ENCODE assay signal across 1 cellular context in the genomic region with DNA sequence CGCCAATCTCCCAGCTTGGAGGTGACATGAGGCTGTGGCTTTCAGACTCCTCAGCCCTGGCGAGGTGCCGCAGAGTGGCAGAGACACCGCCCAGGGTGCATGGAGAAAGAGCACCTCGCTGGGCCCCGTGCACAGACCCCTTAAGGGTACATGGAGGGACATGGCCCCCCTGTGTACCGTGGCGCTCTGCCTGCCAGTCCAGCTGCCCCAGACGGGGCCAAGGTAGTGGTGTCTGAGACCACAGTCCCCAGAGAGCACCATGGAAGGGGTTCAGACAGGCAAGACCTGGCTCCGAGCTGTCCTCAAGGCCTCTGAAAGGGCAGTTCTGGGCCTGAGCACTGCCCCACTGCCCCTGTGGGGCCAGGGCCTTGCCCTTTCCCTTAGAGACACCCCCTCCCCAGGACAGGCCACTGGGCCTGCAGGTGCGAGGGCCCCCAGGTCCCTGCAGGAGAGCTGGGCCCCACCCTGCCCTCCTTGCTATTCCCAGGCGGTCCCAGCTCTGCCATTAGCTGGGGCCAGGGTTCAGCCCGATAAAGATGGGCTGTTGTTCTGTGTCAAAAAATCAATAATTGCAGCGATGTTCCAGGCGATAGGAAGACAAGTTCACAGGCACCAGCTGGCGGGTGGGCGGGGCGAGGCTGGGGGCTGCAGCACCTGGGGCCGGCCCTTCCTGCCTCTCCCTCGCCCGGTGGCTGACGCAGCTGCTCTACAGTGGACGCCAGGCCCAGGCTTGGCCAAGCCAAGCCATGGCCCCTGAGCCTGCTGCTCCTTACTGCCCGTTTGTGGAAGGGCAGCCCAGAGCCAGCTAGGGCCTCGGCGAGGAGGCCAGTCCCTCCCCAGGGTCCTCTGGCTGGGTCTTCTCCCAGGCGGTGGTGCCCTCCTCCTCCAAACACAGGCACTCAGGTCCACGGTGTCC.
TF ChIP-seq lines count a peak whose summit lies in the region.

No MANE protein-coding gene starts in this region.

TF ChIP-seq in HepG2, 621 proteins besides CTCF, POLR2A, EP300 and RAD21 (continued from another document and continues in another):
- TF ChIP-seq, protein P1, sequence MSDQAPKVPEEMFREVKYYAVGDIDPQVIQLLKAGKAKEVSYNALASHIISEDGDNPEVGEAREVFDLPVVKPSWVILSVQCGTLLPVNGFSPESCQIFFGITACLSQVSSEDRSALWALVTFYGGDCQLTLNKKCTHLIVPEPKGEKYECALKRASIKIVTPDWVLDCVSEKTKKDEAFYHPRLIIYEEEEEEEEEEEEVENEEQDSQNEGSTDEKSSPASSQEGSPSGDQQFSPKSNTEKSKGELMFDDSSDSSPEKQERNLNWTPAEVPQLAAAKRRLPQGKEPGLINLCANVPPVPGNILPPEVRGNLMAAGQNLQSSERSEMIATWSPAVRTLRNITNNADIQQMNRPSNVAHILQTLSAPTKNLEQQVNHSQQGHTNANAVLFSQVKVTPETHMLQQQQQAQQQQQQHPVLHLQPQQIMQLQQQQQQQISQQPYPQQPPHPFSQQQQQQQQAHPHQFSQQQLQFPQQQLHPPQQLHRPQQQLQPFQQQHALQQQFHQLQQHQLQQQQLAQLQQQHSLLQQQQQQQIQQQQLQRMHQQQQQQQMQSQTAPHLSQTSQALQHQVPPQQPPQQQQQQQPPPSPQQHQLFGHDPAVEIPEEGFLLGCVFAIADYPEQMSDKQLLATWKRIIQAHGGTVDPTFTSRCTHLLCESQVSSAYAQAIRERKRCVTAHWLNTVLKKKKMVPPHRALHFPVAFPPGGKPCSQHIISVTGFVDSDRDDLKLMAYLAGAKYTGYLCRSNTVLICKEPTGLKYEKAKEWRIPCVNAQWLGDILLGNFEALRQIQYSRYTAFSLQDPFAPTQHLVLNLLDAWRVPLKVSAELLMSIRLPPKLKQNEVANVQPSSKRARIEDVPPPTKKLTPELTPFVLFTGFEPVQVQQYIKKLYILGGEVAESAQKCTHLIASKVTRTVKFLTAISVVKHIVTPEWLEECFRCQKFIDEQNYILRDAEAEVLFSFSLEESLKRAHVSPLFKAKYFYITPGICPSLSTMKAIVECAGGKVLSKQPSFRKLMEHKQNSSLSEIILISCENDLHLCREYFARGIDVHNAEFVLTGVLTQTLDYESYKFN (CRISPR knock-in tag; conservative IDR thresholded peaks at IDR 0.05) = peak; percentile 99
- TF ChIP-seq SRSF4 (IDR thresholded peaks at IDR 0.05; ENCODE audit: low read depth, low read length, poor library complexity, severe bottlenecking) = no peak
- TF ChIP-seq SOX6 (IDR thresholded peaks at IDR 0.05) = no peak
- peak; percentile 97 for TF ChIP-seq SOX6 (CRISPR knock-in tag; IDR thresholded peaks at IDR 0.05)
- TF ChIP-seq, protein P2, sequence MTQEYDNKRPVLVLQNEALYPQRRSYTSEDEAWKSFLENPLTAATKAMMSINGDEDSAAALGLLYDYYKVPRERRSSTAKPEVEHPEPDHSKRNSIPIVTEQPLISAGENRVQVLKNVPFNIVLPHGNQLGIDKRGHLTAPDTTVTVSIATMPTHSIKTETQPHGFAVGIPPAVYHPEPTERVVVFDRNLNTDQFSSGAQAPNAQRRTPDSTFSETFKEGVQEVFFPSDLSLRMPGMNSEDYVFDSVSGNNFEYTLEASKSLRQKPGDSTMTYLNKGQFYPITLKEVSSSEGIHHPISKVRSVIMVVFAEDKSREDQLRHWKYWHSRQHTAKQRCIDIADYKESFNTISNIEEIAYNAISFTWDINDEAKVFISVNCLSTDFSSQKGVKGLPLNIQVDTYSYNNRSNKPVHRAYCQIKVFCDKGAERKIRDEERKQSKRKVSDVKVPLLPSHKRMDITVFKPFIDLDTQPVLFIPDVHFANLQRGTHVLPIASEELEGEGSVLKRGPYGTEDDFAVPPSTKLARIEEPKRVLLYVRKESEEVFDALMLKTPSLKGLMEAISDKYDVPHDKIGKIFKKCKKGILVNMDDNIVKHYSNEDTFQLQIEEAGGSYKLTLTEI (CRISPR knock-in tag; conservative IDR thresholded peaks at IDR 0.05) = no peak
- peak; percentile 69 for TF ChIP-seq CEBPG (CRISPR knock-in tag; IDR thresholded peaks at IDR 0.05)
- TF ChIP-seq CBX2 (IDR thresholded peaks at IDR 0.05; ENCODE audit: low read depth, low read length) = no peak
- no peak for TF ChIP-seq CBX2 (CRISPR knock-in tag; IDR thresholded peaks at IDR 0.05; ENCODE audit: low read depth)
- TF ChIP-seq SIX4 (CRISPR knock-in tag; IDR thresholded peaks at IDR 0.05) = 0 out of 2 replicates have a peak, but pooled peaks have one; percentile 4
- peak; percentile 90 for TF ChIP-seq IRF2 (CRISPR knock-in tag; IDR thresholded peaks at IDR 0.05)
- no peak; the same call in 1 of the 2 replicates for TF ChIP-seq HOXA5 (CRISPR knock-in tag; IDR thresholded peaks at IDR 0.05)
- TF ChIP-seq, protein P3, sequence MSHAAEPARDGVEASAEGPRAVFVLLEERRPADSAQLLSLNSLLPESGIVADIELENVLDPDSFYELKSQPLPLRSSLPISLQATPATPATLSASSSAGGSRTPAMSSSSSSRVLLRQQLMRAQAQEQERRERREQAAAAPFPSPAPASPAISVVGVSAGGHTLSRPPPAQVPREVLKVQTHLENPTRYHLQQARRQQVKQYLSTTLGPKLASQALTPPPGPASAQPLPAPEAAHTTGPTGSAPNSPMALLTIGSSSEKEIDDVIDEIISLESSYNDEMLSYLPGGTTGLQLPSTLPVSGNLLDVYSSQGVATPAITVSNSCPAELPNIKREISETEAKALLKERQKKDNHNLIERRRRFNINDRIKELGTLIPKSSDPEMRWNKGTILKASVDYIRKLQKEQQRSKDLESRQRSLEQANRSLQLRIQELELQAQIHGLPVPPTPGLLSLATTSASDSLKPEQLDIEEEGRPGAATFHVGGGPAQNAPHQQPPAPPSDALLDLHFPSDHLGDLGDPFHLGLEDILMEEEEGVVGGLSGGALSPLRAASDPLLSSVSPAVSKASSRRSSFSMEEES (CRISPR knock-in tag; IDR thresholded peaks at IDR 0.05) = peak; percentile 42
- TF ChIP-seq SNAPC2 (CRISPR knock-in tag; IDR thresholded peaks at IDR 0.05) = peak; percentile 18; the same call in 1 of the 2 replicates
- TF ChIP-seq, protein P4, sequence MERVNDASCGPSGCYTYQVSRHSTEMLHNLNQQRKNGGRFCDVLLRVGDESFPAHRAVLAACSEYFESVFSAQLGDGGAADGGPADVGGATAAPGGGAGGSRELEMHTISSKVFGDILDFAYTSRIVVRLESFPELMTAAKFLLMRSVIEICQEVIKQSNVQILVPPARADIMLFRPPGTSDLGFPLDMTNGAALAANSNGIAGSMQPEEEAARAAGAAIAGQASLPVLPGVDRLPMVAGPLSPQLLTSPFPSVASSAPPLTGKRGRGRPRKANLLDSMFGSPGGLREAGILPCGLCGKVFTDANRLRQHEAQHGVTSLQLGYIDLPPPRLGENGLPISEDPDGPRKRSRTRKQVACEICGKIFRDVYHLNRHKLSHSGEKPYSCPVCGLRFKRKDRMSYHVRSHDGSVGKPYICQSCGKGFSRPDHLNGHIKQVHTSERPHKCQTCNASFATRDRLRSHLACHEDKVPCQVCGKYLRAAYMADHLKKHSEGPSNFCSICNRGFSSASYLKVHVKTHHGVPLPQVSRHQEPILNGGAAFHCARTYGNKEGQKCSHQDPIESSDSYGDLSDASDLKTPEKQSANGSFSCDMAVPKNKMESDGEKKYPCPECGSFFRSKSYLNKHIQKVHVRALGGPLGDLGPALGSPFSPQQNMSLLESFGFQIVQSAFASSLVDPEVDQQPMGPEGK (CRISPR knock-in tag; IDR thresholded peaks at IDR 0.05) = peak; percentile 99
- TF ChIP-seq, protein P5, sequence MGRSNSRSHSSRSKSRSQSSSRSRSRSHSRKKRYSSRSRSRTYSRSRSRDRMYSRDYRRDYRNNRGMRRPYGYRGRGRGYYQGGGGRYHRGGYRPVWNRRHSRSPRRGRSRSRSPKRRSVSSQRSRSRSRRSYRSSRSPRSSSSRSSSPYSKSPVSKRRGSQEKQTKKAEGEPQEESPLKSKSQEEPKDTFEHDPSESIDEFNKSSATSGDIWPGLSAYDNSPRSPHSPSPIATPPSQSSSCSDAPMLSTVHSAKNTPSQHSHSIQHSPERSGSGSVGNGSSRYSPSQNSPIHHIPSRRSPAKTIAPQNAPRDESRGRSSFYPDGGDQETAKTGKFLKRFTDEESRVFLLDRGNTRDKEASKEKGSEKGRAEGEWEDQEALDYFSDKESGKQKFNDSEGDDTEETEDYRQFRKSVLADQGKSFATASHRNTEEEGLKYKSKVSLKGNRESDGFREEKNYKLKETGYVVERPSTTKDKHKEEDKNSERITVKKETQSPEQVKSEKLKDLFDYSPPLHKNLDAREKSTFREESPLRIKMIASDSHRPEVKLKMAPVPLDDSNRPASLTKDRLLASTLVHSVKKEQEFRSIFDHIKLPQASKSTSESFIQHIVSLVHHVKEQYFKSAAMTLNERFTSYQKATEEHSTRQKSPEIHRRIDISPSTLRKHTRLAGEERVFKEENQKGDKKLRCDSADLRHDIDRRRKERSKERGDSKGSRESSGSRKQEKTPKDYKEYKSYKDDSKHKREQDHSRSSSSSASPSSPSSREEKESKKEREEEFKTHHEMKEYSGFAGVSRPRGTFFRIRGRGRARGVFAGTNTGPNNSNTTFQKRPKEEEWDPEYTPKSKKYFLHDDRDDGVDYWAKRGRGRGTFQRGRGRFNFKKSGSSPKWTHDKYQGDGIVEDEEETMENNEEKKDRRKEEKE (IDR thresholded peaks at IDR 0.05) = no peak
- no peak for TF ChIP-seq ZFP36 (IDR thresholded peaks at IDR 0.05; ENCODE audit: borderline replicate concordance, low read depth, low read length, partially characterized antibody)
- TF ChIP-seq STAT5B (CRISPR knock-in tag; IDR thresholded peaks at IDR 0.05) = no peak
- 0 out of 2 replicates have a peak, but pooled peaks have one; percentile 18 for TF ChIP-seq ZNF768 (CRISPR knock-in tag; IDR thresholded peaks at IDR 0.05)
- TF ChIP-seq NRL (CRISPR knock-in tag; IDR thresholded peaks at IDR 0.05; ENCODE audit: borderline replicate concordance) = 0 out of 2 replicates have a peak, but pooled peaks have one; percentile 17
- TF ChIP-seq, protein P6, sequence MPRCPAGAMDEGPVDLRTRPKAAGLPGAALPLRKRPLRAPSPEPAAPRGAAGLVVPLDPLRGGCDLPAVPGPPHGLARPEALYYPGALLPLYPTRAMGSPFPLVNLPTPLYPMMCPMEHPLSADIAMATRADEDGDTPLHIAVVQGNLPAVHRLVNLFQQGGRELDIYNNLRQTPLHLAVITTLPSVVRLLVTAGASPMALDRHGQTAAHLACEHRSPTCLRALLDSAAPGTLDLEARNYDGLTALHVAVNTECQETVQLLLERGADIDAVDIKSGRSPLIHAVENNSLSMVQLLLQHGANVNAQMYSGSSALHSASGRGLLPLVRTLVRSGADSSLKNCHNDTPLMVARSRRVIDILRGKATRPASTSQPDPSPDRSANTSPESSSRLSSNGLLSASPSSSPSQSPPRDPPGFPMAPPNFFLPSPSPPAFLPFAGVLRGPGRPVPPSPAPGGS (CRISPR knock-in tag; IDR thresholded peaks at IDR 0.05) = peak; percentile 26; the same call in 1 of the 2 replicates
- TF ChIP-seq, protein P7, sequence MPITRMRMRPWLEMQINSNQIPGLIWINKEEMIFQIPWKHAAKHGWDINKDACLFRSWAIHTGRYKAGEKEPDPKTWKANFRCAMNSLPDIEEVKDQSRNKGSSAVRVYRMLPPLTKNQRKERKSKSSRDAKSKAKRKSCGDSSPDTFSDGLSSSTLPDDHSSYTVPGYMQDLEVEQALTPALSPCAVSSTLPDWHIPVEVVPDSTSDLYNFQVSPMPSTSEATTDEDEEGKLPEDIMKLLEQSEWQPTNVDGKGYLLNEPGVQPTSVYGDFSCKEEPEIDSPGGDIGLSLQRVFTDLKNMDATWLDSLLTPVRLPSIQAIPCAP (CRISPR knock-in tag; IDR thresholded peaks at IDR 0.05; ENCODE audit: low read depth) = no peak
- TF ChIP-seq SOX5 (CRISPR knock-in tag; IDR thresholded peaks at IDR 0.05; ENCODE audit: borderline replicate concordance) = peak; percentile 92; the same call in 1 of the 2 replicates
- peak; percentile 87 for TF ChIP-seq MIER3 (CRISPR knock-in tag; IDR thresholded peaks at IDR 0.05; ENCODE audit: borderline replicate concordance)
- TF ChIP-seq ATRX (CRISPR knock-in tag; IDR thresholded peaks at IDR 0.05; ENCODE audit: borderline replicate concordance) = no peak; the same call in 1 of the 2 replicates
- peak; percentile 72 for TF ChIP-seq CREM (IDR thresholded peaks at IDR 0.05)
- TF ChIP-seq CREM (CRISPR knock-in tag; IDR thresholded peaks at IDR 0.05) = no peak
- TF ChIP-seq, protein P8, sequence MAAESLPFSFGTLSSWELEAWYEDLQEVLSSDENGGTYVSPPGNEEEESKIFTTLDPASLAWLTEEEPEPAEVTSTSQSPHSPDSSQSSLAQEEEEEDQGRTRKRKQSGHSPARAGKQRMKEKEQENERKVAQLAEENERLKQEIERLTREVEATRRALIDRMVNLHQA (CRISPR knock-in tag; IDR thresholded peaks at IDR 0.05) = peak; percentile 75; the same call in 1 of the 2 replicates
- TF ChIP-seq NBN (conservative IDR thresholded peaks at IDR 0.05) = no peak
- peak; percentile 90; the same call in 1 of the 2 replicates for TF ChIP-seq ZNF766 (CRISPR knock-in tag; IDR thresholded peaks at IDR 0.05; ENCODE audit: borderline replicate concordance)
- TF ChIP-seq TMF1 (CRISPR knock-in tag; IDR thresholded peaks at IDR 0.05; ENCODE audit: low read depth) = no peak
- TF ChIP-seq, protein P9, sequence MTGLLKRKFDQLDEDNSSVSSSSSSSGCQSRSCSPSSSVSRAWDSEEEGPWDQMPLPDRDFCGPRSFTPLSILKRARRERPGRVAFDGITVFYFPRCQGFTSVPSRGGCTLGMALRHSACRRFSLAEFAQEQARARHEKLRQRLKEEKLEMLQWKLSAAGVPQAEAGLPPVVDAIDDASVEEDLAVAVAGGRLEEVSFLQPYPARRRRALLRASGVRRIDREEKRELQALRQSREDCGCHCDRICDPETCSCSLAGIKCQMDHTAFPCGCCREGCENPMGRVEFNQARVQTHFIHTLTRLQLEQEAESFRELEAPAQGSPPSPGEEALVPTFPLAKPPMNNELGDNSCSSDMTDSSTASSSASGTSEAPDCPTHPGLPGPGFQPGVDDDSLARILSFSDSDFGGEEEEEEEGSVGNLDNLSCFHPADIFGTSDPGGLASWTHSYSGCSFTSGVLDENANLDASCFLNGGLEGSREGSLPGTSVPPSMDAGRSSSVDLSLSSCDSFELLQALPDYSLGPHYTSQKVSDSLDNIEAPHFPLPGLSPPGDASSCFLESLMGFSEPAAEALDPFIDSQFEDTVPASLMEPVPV (CRISPR knock-in tag; IDR thresholded peaks at IDR 0.05) = no peak; the same call in 1 of the 2 replicates
- TF ChIP-seq ELF3 (CRISPR knock-in tag; IDR thresholded peaks at IDR 0.05) = peak; percentile 84
- TF ChIP-seq, protein P10, sequence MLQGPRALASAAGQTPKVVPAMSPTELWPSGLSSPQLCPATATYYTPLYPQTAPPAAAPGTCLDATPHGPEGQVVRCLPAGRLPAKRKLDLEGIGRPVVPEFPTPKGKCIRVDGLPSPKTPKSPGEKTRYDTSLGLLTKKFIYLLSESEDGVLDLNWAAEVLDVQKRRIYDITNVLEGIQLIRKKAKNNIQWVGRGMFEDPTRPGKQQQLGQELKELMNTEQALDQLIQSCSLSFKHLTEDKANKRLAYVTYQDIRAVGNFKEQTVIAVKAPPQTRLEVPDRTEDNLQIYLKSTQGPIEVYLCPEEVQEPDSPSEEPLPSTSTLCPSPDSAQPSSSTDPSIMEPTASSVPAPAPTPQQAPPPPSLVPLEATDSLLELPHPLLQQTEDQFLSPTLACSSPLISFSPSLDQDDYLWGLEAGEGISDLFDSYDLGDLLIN (CRISPR knock-in tag; IDR thresholded peaks at IDR 0.05; ENCODE audit: borderline replicate concordance) = 0 out of 2 replicates have a peak, but pooled peaks have one; percentile 38
- TF ChIP-seq SRSF9 (IDR thresholded peaks at IDR 0.05; ENCODE audit: borderline replicate concordance, insufficient read depth, low read depth, low read length, poor library complexity, severe bottlenecking) = no peak
